In genomic region chr5:525164-525761, GRCh38 we compare ENCODE assay signal across 17 cellular contexts. TPM values are rescaled to one million over a fixed set of nuclear protein-coding genes. Genes with fewer than 3 reads are reported as not detected.
A peak's percentile ranks its signal among the peaks of the same experiment; 100 is the strongest.
DNase-seq lines count a peak whose midpoint lies in the region; ATAC-seq and TF ChIP-seq lines count a peak whose summit lies in the region.
"Had no signal": no experiment of that assay in that cellular context is flagged by ENCODE, and none has a peak within 500 bp of the region (broad histone marks: within the 10 kb centered on the region; RNA-seq: fewer than 3 reads in every experiment).

No MANE protein-coding gene starts in this region.

- peak overlapping the region; percentile 16 for H3K4me3 Mint-ChIP-seq in activated CD4-positive, alpha-beta T cell treated with anti-CD3 and anti-CD28 coated beads for 36 hours
- H3K4me3 Mint-ChIP-seq in chondrocyte (ENCODE audit: unreplicated experiment) (peak overlapping the region; percentile 51), neural progenitor cell (peak overlapping the region; percentile 81)

- H3K4me2 ChIP-seq in neural progenitor cell, result no peak overlapping the region

- no peak overlapping the region for H3K27ac Mint-ChIP-seq in activated CD4-positive, alpha-beta T cell treated with anti-CD3 and anti-CD28 coated beads for 36 hours
- H3K27ac Mint-ChIP-seq in chondrocyte (ENCODE audit: unreplicated experiment) (no peak overlapping the region), neural progenitor cell (no peak overlapping the region)

- ATAC-seq in activated CD4-positive, alpha-beta T cell treated with anti-CD3 and anti-CD28 coated beads for 36 hours, result no peak
- ATAC-seq in left colon, result no peak
- ATAC-seq: gastrocnemius medialis, left lung, SK-N-SH treated with all-trans-retinoic acid at 6 μM for 48 hours had no signal

- TF ChIP-seq POLR2A in transverse colon (IDR thresholded peaks at IDR 0.05), result no peak

- H3K36me3 Mint-ChIP-seq in activated CD4-positive, alpha-beta T cell treated with anti-CD3 and anti-CD28 coated beads for 36 hours (ENCODE audit: low read depth), result no peaks in the 10 kb centered on the region
- no peaks in the 10 kb centered on the region for H3K36me3 Mint-ChIP-seq in chondrocyte (ENCODE audit: low read depth)
- H3K36me3 Mint-ChIP-seq in neural progenitor cell, result no peaks in the 10 kb centered on the region

- no peak overlapping the region for H3K27ac ChIP-seq in HEK293 (ENCODE audit: extremely low read depth, low read depth, low read length)
- H3K27ac ChIP-seq in neural progenitor cell, result no peak overlapping the region
- H3K27ac ChIP-seq in transverse colon, result no peak overlapping the region
- H3K27ac ChIP-seq: coronary artery, epithelial cell of prostate, gastrocnemius medialis, left lung, spleen, upper lobe of left lung had no signal

- H3F3A ChIP-seq in neural progenitor cell (ENCODE audit: low read depth), result peaks cover 7% of the 10 kb centered on the region

- no peak overlapping the region for H2AFZ ChIP-seq in neural progenitor cell (replicated peaks)

- intact Hi-C loops in activated CD4-positive, alpha-beta T cell treated with anti-CD3 and anti-CD28 coated beads for 36 hours (cut with DNase I, micrococcal nuclease), result no loop called here
- intact Hi-C loops in left colon (cut with DNase I, micrococcal nuclease) (no loop called here), transverse colon (cut with DNase I; ENCODE audit: low total_unique reads) (no loop called here)

- H4K20me1 ChIP-seq in neural progenitor cell (ENCODE audit: low read depth), result peaks cover 57% of the 10 kb centered on the region

- DNase-seq in activated CD4-positive, alpha-beta T cell treated with anti-CD3 and anti-CD28 coated beads for 36 hours, result no peak
- DNase-seq in activated CD4-positive, alpha-beta T cell treated with anti-CD3 and anti-CD28 coated beads, Interleukin-2, amount 50 U/mL, for 1 hour, result no peak
- DNase-seq in chondrocyte (ENCODE audit: low spot score), result no peak
- DNase-seq in neural progenitor cell (ENCODE audit: low spot score), result no peak
- DNase-seq in effector CD4-positive, alpha-beta T cell, result no peak
- no peak for DNase-seq in left colon
- DNase-seq in transverse colon, result no peak
- DNase-seq: activated effector memory CD4-positive, alpha-beta T cell treated with anti-CD3 and anti-CD28 coated beads, Interleukin-2, amount 50 U/mL, for 16 hours; gastrocnemius medialis; NCI-H1048; spleen had no signal

- peaks cover 37% of the 10 kb centered on the region for H3K4me1 Mint-ChIP-seq in activated CD4-positive, alpha-beta T cell treated with anti-CD3 and anti-CD28 coated beads for 36 hours
- H3K4me1 Mint-ChIP-seq in chondrocyte (ENCODE audit: low read depth) (peaks cover 13% of the 10 kb centered on the region), neural progenitor cell (peaks cover 21% of the 10 kb centered on the region)

- H3K4me3 ChIP-seq in HEK293 (ENCODE audit: low read depth, low read length), result no peak overlapping the region
- H3K4me3 ChIP-seq in neural progenitor cell, result no peak overlapping the region
- no peak overlapping the region for H3K4me3 ChIP-seq in transverse colon
- H3K4me3 ChIP-seq: gastrocnemius medialis, left lung had no signal

- H3K79me2 ChIP-seq in neural progenitor cell (ENCODE audit: low read depth), result no peaks in the 10 kb centered on the region

- no peak overlapping the region for H3K9ac ChIP-seq in neural progenitor cell

- TF ChIP-seq EP300 in transverse colon (IDR thresholded peaks at IDR 0.05; ENCODE audit: low read depth), result no peak

- TF ChIP-seq CTCF in HEK293 (tag by site-specific recombination; IDR thresholded peaks at IDR 0.05) (no peak), chondrocyte (IDR thresholded peaks at IDR 0.05) (no peak), neural progenitor cell (IDR thresholded peaks at IDR 0.05) (no peak), transverse colon (IDR thresholded peaks at IDR 0.05) (no peak)

- POLR2A ChIA-PET in activated CD4-positive, alpha-beta T cell treated with anti-CD3 and anti-CD28 coated beads for 36 hours (lab: Charles Lee), result no interaction called here
- POLR2A ChIA-PET in HEK293 (lab: Yijun Ruan, JAX), result no interaction called here

- CTCF ChIA-PET in activated CD4-positive, alpha-beta T cell treated with anti-CD3 and anti-CD28 coated beads for 36 hours (lab: Charles Lee), result no interaction called here
- CTCF ChIA-PET in HEK293 (lab: Yijun Ruan, JAX), result no interaction called here

- H3K27me3 Mint-ChIP-seq in activated CD4-positive, alpha-beta T cell treated with anti-CD3 and anti-CD28 coated beads for 36 hours, result peaks cover 56% of the 10 kb centered on the region
- H3K27me3 Mint-ChIP-seq in chondrocyte (ENCODE audit: low read depth), result peaks cover 64% of the 10 kb centered on the region
- H3K27me3 Mint-ChIP-seq in neural progenitor cell (ENCODE audit: insufficient read depth, low read depth), result peaks cover 69% of the 10 kb centered on the region

- H3K4me1 ChIP-seq in HEK293 (ENCODE audit: control insufficient read depth, insufficient read depth, low read length) (no peaks in the 10 kb centered on the region), neural progenitor cell (peaks cover 29% of the 10 kb centered on the region), transverse colon (peaks cover 5 to 21% (median 18%) of the 10 kb centered on the region in 4 donors)
- H3K4me1 ChIP-seq: gastrocnemius medialis had no signal

- whole genome bisulfite sequencing in transverse colon (ENCODE audit: low coverage in 1 of 2), 2 donors, result 57% methylated on average over 15 of the region's 16 CpGs; no CpG with 5 or more reads in 1 of the 2 donors

- H3K36me3 ChIP-seq in HEK293 (ENCODE audit: control insufficient read depth in 2 of 2, insufficient read depth in 1 of 2, low read length in 2 of 2), result no peaks in the 10 kb centered on the region
- H3K36me3 ChIP-seq in neural progenitor cell, result no peaks in the 10 kb centered on the region
- H3K36me3 ChIP-seq in transverse colon, result no peaks in the 10 kb centered on the region
- H3K36me3 ChIP-seq: gastrocnemius medialis, left lung, spleen, upper lobe of left lung had no signal

- no peaks in the 10 kb centered on the region for H3K9me3 Mint-ChIP-seq in activated CD4-positive, alpha-beta T cell treated with anti-CD3 and anti-CD28 coated beads for 36 hours (ENCODE audit: low read depth)
- H3K9me3 Mint-ChIP-seq in chondrocyte (ENCODE audit: low read depth), result no peaks in the 10 kb centered on the region
- H3K9me3 Mint-ChIP-seq in neural progenitor cell, result no peaks in the 10 kb centered on the region

- H3K9me3 ChIP-seq in HEK293 (ENCODE audit: control insufficient read depth, insufficient read depth, low read depth, low read length) (no peaks in the 10 kb centered on the region), neural progenitor cell (ENCODE audit: low read depth) (no peaks in the 10 kb centered on the region), transverse colon (no peaks in the 10 kb centered on the region)
- H3K9me3 ChIP-seq: gastrocnemius medialis, left lung, spleen, upper lobe of left lung had no signal

- in situ Hi-C loops in transverse colon (cut with MboI; ENCODE audit: low pct_ligation_motif_present in 1 of 4, low pct_unique_long_range_greater_than_20kb in 1 of 4, low sequenced_read_pairs in 3 of 4), result no loop called here

- H3K27me3 ChIP-seq in neural progenitor cell, result peaks cover 100% of the 10 kb centered on the region
- H3K27me3 ChIP-seq in transverse colon, result peaks cover 100% of the 10 kb centered on the region

TF ChIP-seq in HEK293, 187 proteins besides CTCF, POLR2A, EP300 and RAD21:
- TF ChIP-seq ZNF362 (tag by site-specific recombination; IDR thresholded peaks at IDR 0.05) (no peak), ZNF623 (tag by site-specific recombination; IDR thresholded peaks at IDR 0.05) (peak; percentile 95), ZFP3 (tag by site-specific recombination; IDR thresholded peaks at IDR 0.05; ENCODE audit: low read depth) (no peak), ATF2 (tag by site-specific recombination; IDR thresholded peaks at IDR 0.05; ENCODE audit: low read depth) (no peak), MEIS1 (CRISPR knock-in tag; IDR thresholded peaks at IDR 0.05; ENCODE audit: borderline replicate concordance) (no peak), PRDM1 (tag by site-specific recombination; IDR thresholded peaks at IDR 0.05) (no peak), ZNF521 (tag by site-specific recombination; IDR thresholded peaks at IDR 0.05) (no peak)

RNA-seq across cellular contexts. Expression of gene SLC9A3, which starts 1.0 kb away (rescaled TPM):
- total RNA-seq in activated CD4-positive, alpha-beta T cell treated with anti-CD3 and anti-CD28 coated beads for 36 hours, result 1 to 10 TPM; 2.1 to 2.4 TPM
- total RNA-seq in chondrocyte, result 0.95 to 1.4 TPM (median 1.1 TPM) in 3 replicates
- total RNA-seq in neural progenitor cell (ENCODE audit: low replicate concordance), result 1.4 and 3.6 TPM in 2 replicates
- 100 to 1,000 TPM in 1 of 2 donors, 10 to 100 TPM in 1; 78.1 to 170 TPM for total RNA-seq in left colon
- 100 to 1,000 TPM in 3 of 4 donors, 1 to 10 TPM in 1; 4.8 to 701 (median 183) TPM for total RNA-seq in transverse colon

Comparison
In these comparisons a context has a peak if more than half of its experiments do, and no peak if none do; other contexts are left out.
1. H3K4me3 Mint-ChIP-seq: peak in every context shown above with its lines; median percentile 81 in neural progenitor cell; 51 in chondrocyte; 16 in activated CD4-positive, alpha-beta T cell treated with anti-CD3 and anti-CD28 coated beads for 36 hours.